16 cellular contexts compared by ENCODE assay signal in genomic region chr1:235004840-235005391, GRCh38.
DNase-seq lines count a peak whose midpoint lies in the region; ATAC-seq and TF ChIP-seq lines count a peak whose summit lies in the region.
"Had no signal": no experiment of that assay in that cellular context is flagged by ENCODE, and none has a peak within 500 bp of the region (broad histone marks: within the 10 kb centered on the region; RNA-seq: fewer than 3 reads in every experiment).

No MANE protein-coding gene starts in this region.

- ATAC-seq in GM18505 (IDR thresholded peaks at IDR 0.05; ENCODE audit: unreplicated experiment) (no peak), GM18867 (IDR thresholded peaks at IDR 0.05; ENCODE audit: unreplicated experiment) (no peak)
- ATAC-seq: naive thymus-derived CD4-positive, alpha-beta T cell; right lobe of liver; SK-N-SH treated with all-trans-retinoic acid at 6 μM for 48 hours had no signal

- TF ChIP-seq POLR2A in GM18505 (IDR thresholded peaks at IDR 0.05; ENCODE audit: borderline replicate concordance, extremely low read depth, insufficient read depth, insufficient read length), result peak; percentile 50
- TF ChIP-seq POLR2A in GM19193 (IDR thresholded peaks at IDR 0.05; ENCODE audit: extremely low read depth, insufficient read depth, insufficient read length), result peak; percentile 38
- TF ChIP-seq POLR2A in Raji (IDR thresholded peaks at IDR 0.05; ENCODE audit: insufficient read depth, low read depth, low read length), result peak; percentile 57

- DNase-seq in mesenteric fat pad (ENCODE audit: low spot score) (peak; percentile 9), NCI-H1417 treated with DMSO at 0.1 percent for 48 hours (lab: John Stamatoyannopoulos, UW) (no peak), HUDEP-2 (lab: John Stamatoyannopoulos, UW; ENCODE audit: unreplicated experiment in 76 of 76) (no peak)
- DNase-seq: activated CD4-positive, alpha-beta T cell treated with anti-CD3 and anti-CD28 coated beads, Interleukin-2, amount 50 U/mL, for 48 hours; AML-193; DND-41; naive thymus-derived CD4-positive, alpha-beta T cell; NCI-H1105; ovary; stimulated activated naive CD4-positive, alpha-beta T cell treated with Interleukin-2 at 50 U/mL for 16 hours had no signal
